34 cellular contexts compared by ENCODE assay signal in the genomic region with DNA sequence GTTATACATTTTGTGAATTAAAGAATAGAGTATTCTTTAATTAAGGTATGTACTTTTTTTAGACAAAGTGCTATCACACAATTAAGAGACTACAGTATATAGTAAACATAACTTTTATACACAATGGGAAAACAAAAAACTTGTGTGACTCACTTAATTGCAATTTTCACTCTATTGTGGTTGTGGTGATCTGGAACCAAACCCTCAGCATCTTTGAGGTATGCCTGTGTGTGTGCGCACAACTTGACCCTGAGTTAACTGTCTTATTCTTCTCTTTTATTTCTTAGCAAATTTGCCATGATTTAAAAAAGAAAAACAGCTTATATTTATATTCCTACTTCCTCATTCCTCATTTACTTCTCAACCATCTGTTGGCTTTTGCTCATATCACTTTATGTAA.
"Had no signal": no experiment of that assay in that cellular context is flagged by ENCODE, and none has a peak within 500 bp of the region (broad histone marks: within the 10 kb centered on the region; RNA-seq: fewer than 3 reads in every experiment).

No MANE protein-coding gene starts in this region.

- H3K36me3 ChIP-seq: colonic mucosa, esophagus squamous epithelium, gastrocnemius medialis, neutrophil, ovary, sigmoid colon, stomach, thyroid gland, upper lobe of left lung, vagina had no signal

- H3K27me3 ChIP-seq: body of pancreas, colonic mucosa, esophagus squamous epithelium, gastrocnemius medialis, neutrophil, ovary, sigmoid colon, stomach, thyroid gland, upper lobe of left lung, vagina had no signal

- H3K4me1 ChIP-seq: body of pancreas, colonic mucosa, esophagus squamous epithelium, gastrocnemius medialis, stomach, thyroid gland, upper lobe of left lung, vagina had no signal

- H3K4me3 ChIP-seq: body of pancreas, colonic mucosa, esophagus squamous epithelium, gastrocnemius medialis, ovary, sigmoid colon, smooth muscle cell, stomach, thyroid gland, upper lobe of left lung, vagina had no signal

- H3K27ac ChIP-seq: body of pancreas, colonic mucosa, epithelial cell of prostate, esophagus squamous epithelium, gastrocnemius medialis, neutrophil, ovary, sigmoid colon, stomach, thyroid gland, upper lobe of left lung, vagina had no signal

- H3K9me3 ChIP-seq: body of pancreas, colonic mucosa, esophagus squamous epithelium, gastrocnemius medialis, neutrophil, ovary, sigmoid colon, stomach, thyroid gland, upper lobe of left lung, vagina had no signal

- DNase-seq: activated CD4-positive, alpha-beta T cell treated with anti-CD3 and anti-CD28 coated beads for 36 hours; activated CD4-positive, CD25-positive, alpha-beta regulatory T cell; activated CD8-positive, alpha-beta memory T cell treated with anti-CD3 and anti-CD28 coated beads, Interleukin-2, amount 10 ng/mL, durations not matched to agents 7 days and 5 days; activated CD8-positive, alpha-beta T cell treated with anti-CD3 and anti-CD28 coated beads, Interleukin-2, amount 10 ng/mL, durations not matched to agents 7 days and 5 days; activated naive CD8-positive, alpha-beta T cell treated with anti-CD3 and anti-CD28 coated beads, Interleukin-2, amount 50 U/mL, for 24 hours; activated T-cell treated with anti-CD3 and anti-CD28 coated beads, Interleukin-2, amount 50 U/mL, for 48 hours; amygdala; body of pancreas; cerebellar nuclear complex; colonic mucosa; effector CD8-positive, alpha-beta T cell; esophagus squamous epithelium; gastrocnemius medialis; glutamatergic neuron; islet precursor cell; left cardiac atrium; left ventricle myocardium superior; mammary epithelial cell; naive B cell; nephron progenitor cell; ovary; retina; sigmoid colon; stimulated activated CD4-positive, alpha-beta T cell treated with anti-CD3 and anti-CD28 coated beads, Interleukin-15, amount 100 ng/mL, for 24 hours; stimulated activated CD4-positive, alpha-beta T cell treated with anti-CD3 and anti-CD28 coated beads, Interleukin-2, amount 100 ng/mL, for 24 hours; stimulated activated naive B cell treated with anti-CD40 and anti-IgM and Interleukin-4, amounts not matched to agents 10 μg/mL and 1 μg/mL and 100 μg/mL, for 72 hours; stomach; T-helper 9 cell; thyroid gland; upper lobe of left lung had no signal
